In genomic region chr12:12803186-12803585, GRCh38 we compare ENCODE assay signal across 8 cellular contexts. TPM values are rescaled to one million over a fixed set of nuclear protein-coding genes. Genes with fewer than 3 reads are reported as not detected.
A peak's percentile ranks its signal among the peaks of the same experiment; 100 is the strongest.
DNase-seq lines count a peak whose midpoint lies in the region; ATAC-seq and TF ChIP-seq lines count a peak whose summit lies in the region.

No MANE protein-coding gene starts in this region.

- H3K36me3 ChIP-seq in transverse colon, result no peaks in the 10 kb centered on the region

- peak; percentile 49 for TF ChIP-seq EP300 in transverse colon (IDR thresholded peaks at IDR 0.05; ENCODE audit: low read depth)

- peak; percentile 86 for ATAC-seq in GM21423 (IDR thresholded peaks at IDR 0.05; ENCODE audit: unreplicated experiment)
- peak; percentile 57 for ATAC-seq in HG03521 (IDR thresholded peaks at IDR 0.05; ENCODE audit: unreplicated experiment)
- ATAC-seq in left colon, result peak; percentile 92

- 39% methylated on average over 2 of the region's 2 CpGs; no CpG with 5 or more reads in 1 of the 2 donors for WGBS in transverse colon (ENCODE audit: low coverage in 1 of 2), 2 donors

- DNase-seq in DMS79 (lab: John Stamatoyannopoulos, UW) (peak; percentile 79), SHP77 (lab: John Stamatoyannopoulos, UW) (peak; percentile 9 to 55), astrocyte of the spinal cord (ENCODE audit: low read depth, low spot score) (peak; percentile 84), left colon (peak; percentile 79 to 94), transverse colon (peak; percentile 85), NCI-H2227 (lab: John Stamatoyannopoulos, UW; ENCODE audit: unreplicated experiment) (no peak)

- H3K9me3 ChIP-seq in transverse colon, result no peaks in the 10 kb centered on the region

- no peaks in the 10 kb centered on the region for H3K27me3 ChIP-seq in transverse colon

- peak overlapping the region; percentile 67 to 87 (median 78) for H3K27ac ChIP-seq in transverse colon

- no peak overlapping the region for H3K4me3 ChIP-seq in astrocyte of the spinal cord (ENCODE audit: low read depth, low read length)
- no peak overlapping the region for H3K4me3 ChIP-seq in transverse colon

- in situ Hi-C loops in astrocyte of the spinal cord (cut with HindIII; ENCODE audit: low sequenced_read_pairs), result no loop called here
- in situ Hi-C loops in transverse colon (cut with MboI; ENCODE audit: low pct_ligation_motif_present in 1 of 4, low pct_unique_long_range_greater_than_20kb in 1 of 4, low sequenced_read_pairs in 3 of 4), result no loop called here

- peaks cover 4 to 59% (median 22%) of the 10 kb centered on the region in 4 donors for H3K4me1 ChIP-seq in transverse colon

- intact Hi-C loops in left colon (cut with DNase I, micrococcal nuclease), result no loop called here
- intact Hi-C loops in transverse colon (cut with DNase I; ENCODE audit: low total_unique reads), result no loop called here

- peak; percentile 51 for TF ChIP-seq POLR2A in transverse colon (IDR thresholded peaks at IDR 0.05)

- TF ChIP-seq CTCF in astrocyte of the spinal cord (IDR thresholded peaks at IDR 0.05; ENCODE audit: low read depth, low read length) (no peak), transverse colon (IDR thresholded peaks at IDR 0.05) (no peak)

RNA-seq across cellular contexts. Expression of gene DDX47, which starts 10.0 kb away (rescaled TPM):
- total RNA-seq in left colon, result 10 to 100 TPM; 30.5 to 31.0 TPM
- 10 to 100 TPM; 22.1 to 47.8 (median 31.8) TPM for total RNA-seq in transverse colon

RNA-seq across cellular contexts. Expression of gene APOLD1, which starts 17.7 kb away (rescaled TPM):
- 1 to 10 TPM; 2.6 to 6.7 TPM for total RNA-seq in left colon
- 10 to 100 TPM in 2 of 4 donors, 1 to 10 TPM in 2; 3.0 to 11.3 (median 7.7) TPM for total RNA-seq in transverse colon
